In genomic region chr19:48169585-48169973, GRCh38 we compare ENCODE assay signal across 8 cellular contexts. TPM values are rescaled to one million over a fixed set of nuclear protein-coding genes. Genes with fewer than 3 reads are reported as not detected.
DNase-seq lines count a peak whose midpoint lies in the region; ATAC-seq and TF ChIP-seq lines count a peak whose summit lies in the region.

No MANE protein-coding gene starts in this region.

- intact Hi-C loops in lower leg skin (cut with DNase I; ENCODE audit: low total_unique reads), result no loop called here

- peak overlapping the region; percentile 86 for H3K4me3 ChIP-seq in coronary artery
- peak overlapping the region; percentile 86 for H3K4me3 ChIP-seq in lower leg skin (ENCODE audit: low read depth, poor library complexity, severe bottlenecking)

- DNase-seq in GDM1 (lab: John Stamatoyannopoulos, UW) (peak; percentile 28), NCI-H345 treated with DMSO at 0.1 percent for 48 hours (lab: John Stamatoyannopoulos, UW; ENCODE audit: unreplicated experiment) (peak; percentile 38), coronary artery (ENCODE audit: low spot score) (peak; percentile 79), lower leg skin (ENCODE audit: low spot score in 2 of 2) (peak; percentile 65 to 94), midbrain (lab: John Stamatoyannopoulos, UW) (no peak)
- DNase-seq in activated CD4-positive, alpha-beta T cell treated with anti-CD3 and anti-CD28 coated beads, Interleukin-2, amount 50 U/mL, for 1 hour, result peak; percentile 95
- peak; percentile 86 to 94 (median 90) for DNase-seq in stimulated activated CD4-positive, alpha-beta T cell treated with anti-CD3 and anti-CD28 coated beads, TNF-alpha, amount 100 ng/mL, for 1 hour (ENCODE audit: low read depth in 3 of 3, low spot score in 1 of 3)

- peak overlapping the region; percentile 76 to 96 for H3K27ac ChIP-seq in coronary artery

- ATAC-seq in HG03135 (IDR thresholded peaks at IDR 0.05; ENCODE audit: unreplicated experiment), result peak; percentile 8

- TF ChIP-seq POLR2A in lower leg skin (IDR thresholded peaks at IDR 0.05), result no peak

- TF ChIP-seq CTCF in coronary artery (IDR thresholded peaks at IDR 0.05), result no peak
- TF ChIP-seq CTCF in lower leg skin (IDR thresholded peaks at IDR 0.05), result no peak

- WGBS in lower leg skin, 2 donors, result 1 to 6% methylated on average over 14 to 15 of the region's 16 CpGs

RNA-seq across cellular contexts. Expression of gene LIG1, which starts 0.6 kb away (rescaled TPM):
- 10 to 100 TPM; 20.8 to 44.2 (median 32.9) TPM for total RNA-seq in lower leg skin

RNA-seq across cellular contexts. Expression of gene ZSWIM9, which starts 0.9 kb away (rescaled TPM):
- 1 to 10 TPM; 5.5 to 9.9 (median 6.9) TPM for total RNA-seq in lower leg skin

RNA-seq across cellular contexts. Expression of gene PLA2G4C, which starts 59.0 kb away (rescaled TPM):
- 1 to 10 TPM; 1.4 to 7.6 (median 4.5) TPM for total RNA-seq in lower leg skin
